Comparison of ENCODE assay signal across 17 cellular contexts in the genomic region with DNA sequence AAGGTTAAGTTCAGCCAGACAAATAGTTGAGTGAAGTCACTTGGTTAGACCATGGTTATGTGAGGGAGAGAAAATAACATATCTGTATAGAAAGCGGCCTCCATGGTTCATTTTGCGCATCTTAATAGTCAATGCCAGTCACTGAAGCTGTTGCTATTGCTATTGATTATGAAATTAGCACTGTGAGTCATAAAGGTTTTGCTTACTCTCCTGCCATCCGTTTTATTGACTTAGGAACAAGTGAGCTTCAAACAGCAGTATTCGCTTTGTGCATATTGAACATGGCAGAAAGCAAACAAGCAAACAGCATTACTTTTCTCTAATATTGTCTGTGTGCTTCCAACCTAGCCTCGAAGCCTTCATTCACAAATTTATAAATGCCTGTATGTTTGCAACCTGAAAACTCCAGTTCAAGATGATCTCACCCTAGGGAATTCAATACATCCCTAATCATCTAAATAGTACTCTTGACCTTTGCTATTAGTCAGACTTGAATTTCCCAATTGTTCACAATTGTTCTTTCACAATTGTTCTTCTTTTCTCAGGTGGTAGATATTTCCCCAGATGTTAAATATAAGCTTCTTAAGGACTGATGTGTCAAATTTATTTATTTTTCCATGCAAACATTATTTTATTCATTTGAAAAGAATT. TPM values are rescaled to one million over a fixed set of nuclear protein-coding genes. Genes with fewer than 3 reads are reported as not detected.
DNase-seq lines count a peak whose midpoint lies in the region; TF ChIP-seq lines count a peak whose summit lies in the region.
"Had no signal": no experiment of that assay in that cellular context is flagged by ENCODE, and none has a peak within 500 bp of the region (broad histone marks: within the 10 kb centered on the region; RNA-seq: fewer than 3 reads in every experiment).

No MANE protein-coding gene starts in this region.

- H3K27me3 ChIP-seq in SJCRH30, result no peaks in the 10 kb centered on the region
- H3K27me3 ChIP-seq: BLaER1, Peyer's patch had no signal

- H3K4me3 ChIP-seq in fibroblast of mammary gland (ENCODE audit: control insufficient read depth, low read depth, low read length) (no peak overlapping the region), SJCRH30 (no peak overlapping the region)
- H3K4me3 ChIP-seq: BLaER1, Peyer's patch had no signal

- TF ChIP-seq CTCF in fibroblast of mammary gland (conservative IDR thresholded peaks at IDR 0.05; ENCODE audit: control insufficient read depth, insufficient read depth, low read depth, low read length) (no peak), type B pancreatic cell (conservative IDR thresholded peaks at IDR 0.05) (no peak)

- no peaks in the 10 kb centered on the region for H3K9me3 ChIP-seq in SJCRH30 (replicated peaks)
- H3K9me3 ChIP-seq: BLaER1 had no signal

- POLR2A ChIA-PET in HEK293T (lab: Yijun Ruan, JAX), result no interaction called here

- no peaks in the 10 kb centered on the region for H3K9me3 Mint-ChIP-seq in type B pancreatic cell

- no peak overlapping the region for H3K4me3 Mint-ChIP-seq in type B pancreatic cell
- H3K4me3 Mint-ChIP-seq: CD8-positive, alpha-beta memory T cell had no signal

- DNase-seq in SHP77 treated with DMSO at 0.1 percent for 48 hours (lab: John Stamatoyannopoulos, UW), result peak; percentile 4
- no peak for DNase-seq in SHP77 (lab: John Stamatoyannopoulos, UW)
- peak; percentile 41 for DNase-seq in NCI-H774 (lab: John Stamatoyannopoulos, UW)
- peak; percentile 38 for DNase-seq in fibroblast of mammary gland (ENCODE audit: low read depth)
- no peak for DNase-seq in type B pancreatic cell (ENCODE audit: extremely low spot score, unreplicated experiment)
- DNase-seq in SJCRH30, result no peak
- DNase-seq in HEK293T (ENCODE audit: extremely low spot score), result no peak
- DNase-seq in DMS 273 treated with DMSO at 0.1 percent for 48 hours (lab: John Stamatoyannopoulos, UW), result no peak
- DNase-seq: CD8-positive, alpha-beta memory T cell; H7; KG1; NCI-H146; NCI-H2081; NCI-H524; Peyer's patch; SIG-M5 had no signal

- H3K36me3 ChIP-seq in SJCRH30, result no peaks in the 10 kb centered on the region
- H3K36me3 ChIP-seq: BLaER1, Peyer's patch had no signal

- H3K4me1 ChIP-seq in SJCRH30, result no peaks in the 10 kb centered on the region
- H3K4me1 ChIP-seq: BLaER1, Peyer's patch had no signal

- no peaks in the 10 kb centered on the region for H3K27me3 Mint-ChIP-seq in type B pancreatic cell
- H3K27me3 Mint-ChIP-seq: CD8-positive, alpha-beta memory T cell had no signal

- no peaks in the 10 kb centered on the region for H3K36me3 Mint-ChIP-seq in type B pancreatic cell
- H3K36me3 Mint-ChIP-seq: CD8-positive, alpha-beta memory T cell had no signal

- H3K27ac ChIP-seq in SJCRH30, result no peak overlapping the region
- H3K27ac ChIP-seq: BLaER1, Peyer's patch had no signal

- no peak overlapping the region for H3K27ac Mint-ChIP-seq in type B pancreatic cell
- H3K27ac Mint-ChIP-seq: CD8-positive, alpha-beta memory T cell had no signal

- CTCF ChIA-PET in HEK293T (lab: Yijun Ruan, JAX), result no interaction called here

- no peaks in the 10 kb centered on the region for H3K4me1 Mint-ChIP-seq in type B pancreatic cell (ENCODE audit: unreplicated experiment)
- H3K4me1 Mint-ChIP-seq: CD8-positive, alpha-beta memory T cell had no signal

TF ChIP-seq in HEK293T, 16 proteins besides CTCF, POLR2A, EP300 and RAD21:
- TF ChIP-seq FOXM1 (IDR thresholded peaks at IDR 0.05; ENCODE audit: borderline replicate concordance) (no peak), SP1 (IDR thresholded peaks at IDR 0.05) (no peak), LEF1 (IDR thresholded peaks at IDR 0.05; ENCODE audit: borderline replicate concordance) (no peak), FOXK2 (IDR thresholded peaks at IDR 0.05) (no peak), CTBP1 (IDR thresholded peaks at IDR 0.05; ENCODE audit: borderline replicate concordance) (no peak), NFRKB (IDR thresholded peaks at IDR 0.05) (no peak), SUZ12 (IDR thresholded peaks at IDR 0.05) (no peak), BHLHE40 (IDR thresholded peaks at IDR 0.05; ENCODE audit: borderline replicate concordance) (no peak), TARDBP (IDR thresholded peaks at IDR 0.05) (no peak), ZNF384 (IDR thresholded peaks at IDR 0.05) (no peak), FOXA1 (IDR thresholded peaks at IDR 0.05) (no peak)

RNA-seq across cellular contexts. Expression of a gene that starts 55.9 kb away (rescaled TPM):
- total RNA-seq in type B pancreatic cell (ENCODE audit: low replicate concordance), result 4.7 and 8.2 TPM in 2 replicates
- not detected in 2 replicates for total RNA-seq in SJCRH30 (2014; rRNA removed; shearing (Covaris generic))
- total RNA-seq: CD8-positive, alpha-beta memory T cell had no signal

Comparison
In these comparisons a context has a peak if more than half of its experiments do, and no peak if none do; other contexts are left out.
1. DNase-seq: peak in SHP77 treated with DMSO at 0.1 percent for 48 hours (single experiment), NCI-H774 (single experiment) and fibroblast of mammary gland (single experiment); none in SHP77 (0 of 2), type B pancreatic cell (single experiment), SJCRH30 (0 of 2), HEK293T (single experiment) and DMS 273 treated with DMSO at 0.1 percent for 48 hours (single experiment).